In the genomic region with DNA sequence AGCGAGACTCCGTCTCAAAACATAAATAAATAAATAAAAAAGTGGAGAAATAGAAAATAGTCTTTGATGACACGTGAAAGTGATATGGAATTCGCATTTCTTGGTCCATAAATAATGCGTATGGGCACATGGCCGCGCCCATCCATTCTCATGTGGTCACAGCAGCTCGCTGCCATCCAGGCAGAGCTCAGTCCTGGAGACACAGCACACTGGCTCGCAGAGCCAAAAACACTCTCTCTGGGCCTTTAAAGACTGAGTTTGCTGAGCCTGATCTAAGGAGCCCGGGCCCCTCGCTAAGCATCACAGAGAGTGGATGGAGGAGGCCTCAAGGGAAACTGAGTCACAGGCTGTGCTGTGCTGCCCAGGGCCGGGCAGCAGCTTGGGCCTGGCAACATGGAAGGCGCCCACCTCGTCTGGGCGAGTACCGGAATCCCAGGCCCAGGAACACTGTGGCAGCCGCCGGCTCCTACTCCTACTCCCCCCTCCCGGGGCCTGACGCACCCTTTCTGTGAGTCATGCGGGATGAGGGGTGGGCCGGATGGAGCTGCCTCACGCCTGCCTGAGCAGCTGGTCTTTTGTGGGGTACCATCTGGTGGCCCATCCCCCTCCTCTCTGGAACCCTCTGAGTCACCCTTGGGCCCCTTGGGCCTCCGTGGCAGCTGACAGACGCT, we compare ENCODE assay signal across 10 cellular contexts. TPM values are rescaled to one million over a fixed set of nuclear protein-coding genes. Genes with fewer than 3 reads are reported as not detected.
DNase-seq lines count a peak whose midpoint lies in the region; ATAC-seq and TF ChIP-seq lines count a peak whose summit lies in the region.
"Had no signal": no experiment of that assay in that cellular context is flagged by ENCODE, and none has a peak within 500 bp of the region (broad histone marks: within the 10 kb centered on the region; RNA-seq: fewer than 3 reads in every experiment).

No MANE protein-coding gene starts in this region.

- intact Hi-C loops in MCF 10A (cut with micrococcal nuclease) (no loop called here), breast epithelium (cut with DNase I; ENCODE audit: low total_unique reads) (loop anchor here (10.0 kb wide), 1 partner anchor 649 kb away; a partner anchor contains a TSS), head of caudate nucleus (cut with DNase I) (no loop called here), uterus (cut with DNase I; ENCODE audit: low total_unique reads) (no loop called here)

- no peak overlapping the region for H3K4me3 ChIP-seq in breast epithelium
- no peak overlapping the region; the same call in 1 of the 2 replicates for H3K4me3 ChIP-seq in WERI-Rb-1 (ENCODE audit: low read depth, low read length)
- no peak overlapping the region for H3K4me3 ChIP-seq in uterus
- H3K4me3 ChIP-seq: adrenal gland had no signal

- H3K4me1 Mint-ChIP-seq in MCF 10A (ENCODE audit: insufficient read depth, unreplicated experiment), result no peaks in the 10 kb centered on the region

- H3K4me1 ChIP-seq in breast epithelium (peaks cover 0 to 2% of the 10 kb centered on the region in 2 donors), uterus (no peaks in the 10 kb centered on the region)
- H3K4me1 ChIP-seq: adrenal gland had no signal

- DNase-seq in MCF 10A (ENCODE audit: unreplicated experiment), result peak; percentile 87
- DNase-seq in breast epithelium (ENCODE audit: low spot score in 2 of 2), result no peak
- peak; percentile 98 for DNase-seq in WERI-Rb-1
- DNase-seq in head of caudate nucleus, result peak; percentile 60 to 95 (median 80)
- DNase-seq in uterus, result peak; percentile 62 to 75
- DNase-seq in OCI-M1 (lab: John Stamatoyannopoulos, UW), result no peak

- POLR2A ChIA-PET in MCF 10A (lab: Yijun Ruan, JAX), result no interaction called here

- H3K9me3 Mint-ChIP-seq in MCF 10A (ENCODE audit: unreplicated experiment), result no peaks in the 10 kb centered on the region

- H3K27ac Mint-ChIP-seq in MCF 10A (ENCODE audit: low read depth, unreplicated experiment), result no peak overlapping the region

- H3K36me3 ChIP-seq in breast epithelium (peaks cover 7% of the 10 kb centered on the region), WERI-Rb-1 (peaks cover 92% of the 10 kb centered on the region), uterus (no peaks in the 10 kb centered on the region)

- H3K36me3 Mint-ChIP-seq in MCF 10A (ENCODE audit: insufficient read depth, unreplicated experiment), result peaks cover 26% of the 10 kb centered on the region

- no peak for TF ChIP-seq CTCF in MCF 10A (IDR thresholded peaks at IDR 0.05; ENCODE audit: unreplicated experiment)
- no peak for TF ChIP-seq CTCF in breast epithelium (IDR thresholded peaks at IDR 0.05)
- TF ChIP-seq CTCF in WERI-Rb-1 (IDR thresholded peaks at IDR 0.05; ENCODE audit: low read depth, low read length), result no peak
- no peak for TF ChIP-seq CTCF in uterus (IDR thresholded peaks at IDR 0.05)

- H3K27me3 ChIP-seq in breast epithelium, result no peaks in the 10 kb centered on the region
- no peaks in the 10 kb centered on the region for H3K27me3 ChIP-seq in WERI-Rb-1 (ENCODE audit: insufficient read depth, low read depth, severe bottlenecking)
- no peaks in the 10 kb centered on the region for H3K27me3 ChIP-seq in uterus
- H3K27me3 ChIP-seq: adrenal gland had no signal

- no peaks in the 10 kb centered on the region for H3K27me3 Mint-ChIP-seq in MCF 10A (ENCODE audit: insufficient read depth, unreplicated experiment)

- no peaks in the 10 kb centered on the region for H3K9me3 ChIP-seq in breast epithelium
- no peaks in the 10 kb centered on the region for H3K9me3 ChIP-seq in WERI-Rb-1 (ENCODE audit: severe bottlenecking)
- H3K9me3 ChIP-seq in uterus, result no peaks in the 10 kb centered on the region
- H3K9me3 ChIP-seq: adrenal gland had no signal

- TSS peak; percentile 64 for BruUV-seq in MCF 10A (replicated peaks; lab: Mats Ljungman, UMichigan)

- CTCF ChIA-PET in MCF 10A (lab: Yijun Ruan, JAX), result interaction anchor here (0.6 to 3.0 kb wide), 2 partner anchors 11 to 1589 kb away, joined by 3 to 18 read pairs; no protein-coding TSS in a partner anchor

- ATAC-seq in HG03039 (IDR thresholded peaks at IDR 0.05; ENCODE audit: unreplicated experiment) (no peak), HG02884 (IDR thresholded peaks at IDR 0.05; ENCODE audit: unreplicated experiment) (no peak)

- H3K4me3 Mint-ChIP-seq in MCF 10A (ENCODE audit: unreplicated experiment), result no peak overlapping the region

- no peak overlapping the region for H3K27ac ChIP-seq in breast epithelium
- peak overlapping the region; percentile 99 for H3K27ac ChIP-seq in WERI-Rb-1
- peak overlapping the region in 1 of 2 donors; percentile 59 for H3K27ac ChIP-seq in uterus
- H3K27ac ChIP-seq: adrenal gland, HL-60 had no signal

- TF ChIP-seq POLR2A in breast epithelium (IDR thresholded peaks at IDR 0.05) (no peak), uterus (IDR thresholded peaks at IDR 0.05) (no peak)

RNA-seq across cellular contexts. Expression of a gene that starts 28.9 kb away (rescaled TPM):
- total RNA-seq in MCF 10A (2022) (24.7 and 25.1 TPM in 2 replicates), breast epithelium (10 to 100 TPM; 21.8 to 30.5 (median 27.5) TPM), uterus (10 to 100 TPM in 3 of 4 donors, 1 to 10 TPM in 1; 6.8 to 28.4 (median 20.7) TPM)

RNA-seq across cellular contexts. Expression of a gene that starts 44.7 kb away (rescaled TPM):
- total RNA-seq in MCF 10A (2022), result 13.3 and 15.8 TPM in 2 replicates
- 10 to 100 TPM; 14.6 to 15.7 (median 15.7) TPM for total RNA-seq in breast epithelium
- total RNA-seq in uterus, result 10 to 100 TPM in 3 of 4 donors, 1 to 10 TPM in 1; 6.2 to 77.5 (median 33.2) TPM

RNA-seq across cellular contexts. Expression of a gene that starts 48.9 kb away (rescaled TPM):
- total RNA-seq in MCF 10A (2022), result not detected in 2 replicates
- total RNA-seq in breast epithelium, result under 1 TPM; 0.32 to 0.44 (median 0.33) TPM
- total RNA-seq in uterus, result 1 to 10 TPM in 2 of 4 donors, not detected in 2; 2.6 to 7.3 TPM

RNA-seq across cellular contexts. Expression of a gene that starts 52.6 kb away (rescaled TPM):
- 0.69 and 1.6 TPM in 2 replicates for total RNA-seq in MCF 10A (2022)
- 10 to 100 TPM in 2 of 3 donors, under 1 TPM in 1; 0.16 to 36.6 (median 20.0) TPM for total RNA-seq in breast epithelium
- 1 to 10 TPM in 3 of 4 donors, under 1 TPM in 1; 0.37 to 7.4 (median 3.9) TPM for total RNA-seq in uterus

Comparison
In these comparisons a context has a peak if more than half of its experiments do, and no peak if none do; other contexts are left out.
1. DNase-seq: peak in MCF 10A (single experiment), WERI-Rb-1 (single experiment), head of caudate nucleus (42 of 42) and uterus (2 of 2); none in breast epithelium (0 of 2) and OCI-M1 (single experiment).